8 cellular contexts compared by ENCODE assay signal in genomic region chr10:59362184-59362966, GRCh38. TPM values are rescaled to one million over a fixed set of nuclear protein-coding genes. Genes with fewer than 3 reads are reported as not detected.
DNase-seq lines count a peak whose midpoint lies in the region; ATAC-seq and TF ChIP-seq lines count a peak whose summit lies in the region.

FAM13C (minus strand) TSS chr10:59362549; CDS start chr10:59362460, 89 bp downstream.

- H3K9ac ChIP-seq in liver (ENCODE audit: low read depth in 1 of 2, low read length in 2 of 2) (peak within 1 kb of the TSS in 1 of 2 donors; percentile 79), stomach smooth muscle (ENCODE audit: low read length in 2 of 2) (peak within 1 kb of the TSS; percentile 55 to 72)

- H3K4me3 ChIP-seq in GM06990 (replicated peaks; ENCODE audit: low read depth, low read length) (peak within 1 kb of the TSS; percentile 14; the same call in 1 of the 2 replicates), SJCRH30 (peak within 1 kb of the TSS; percentile 66), liver (ENCODE audit: low read depth in 1 of 3, low read length in 3 of 3) (peak within 1 kb of the TSS; percentile 16 to 74 (median 62)), stomach smooth muscle (ENCODE audit: low read length in 2 of 2) (peak within 1 kb of the TSS; percentile 86 to 87)

- ATAC-seq in HG03571 (IDR thresholded peaks at IDR 0.05; ENCODE audit: unreplicated experiment) = no peak
- no peak for ATAC-seq in GM21515 (IDR thresholded peaks at IDR 0.05; ENCODE audit: unreplicated experiment)

- under 1% methylated on average over 42 of the region's 42 CpGs for WGBS in liver

- TF ChIP-seq RAD21 in liver (IDR thresholded peaks at IDR 0.05) = peak in 1 of 2 donors; percentile 51

- H3K9me3 ChIP-seq in SJCRH30 (replicated peaks) = no peaks in the 10 kb centered on the region
- no peaks in the 10 kb centered on the region for H3K9me3 ChIP-seq in liver (ENCODE audit: control insufficient read depth in 4 of 4, low read length in 3 of 4)
- H3K9me3 ChIP-seq in stomach smooth muscle (ENCODE audit: control insufficient read depth in 2 of 2, low read length in 2 of 2) = no peaks in the 10 kb centered on the region

- H3K4me1 ChIP-seq in SJCRH30 (peaks cover 10% of the 10 kb centered on the region; the same call in 1 of the 2 replicates), liver (ENCODE audit: control insufficient read depth in 4 of 4, insufficient read depth in 4 of 4, low read length in 3 of 4) (peaks cover 0 to 12% (median 10%) of the 10 kb centered on the region in 4 donors), stomach smooth muscle (ENCODE audit: control insufficient read depth, insufficient read depth, low read length) (peaks cover 27% of the 10 kb centered on the region)

- no peaks in the 10 kb centered on the region for H3K27me3 ChIP-seq in GM06990 (replicated peaks; ENCODE audit: control insufficient read depth, insufficient read depth, low read length)
- no peaks in the 10 kb centered on the region for H3K27me3 ChIP-seq in SJCRH30
- H3K27me3 ChIP-seq in liver (ENCODE audit: control insufficient read depth in 4 of 4, insufficient read depth in 4 of 4, low read length in 3 of 4) = no peaks in the 10 kb centered on the region
- H3K27me3 ChIP-seq in stomach smooth muscle (ENCODE audit: control insufficient read depth in 1 of 2, insufficient read depth in 2 of 2, low read length in 2 of 2) = no peaks in the 10 kb centered on the region

- DNase-seq in GM06990 (ENCODE audit: extremely low read depth, insufficient read length) (peak; percentile 9), HS-5 (ENCODE audit: low read depth) (peak; percentile 11), SJCRH30 (peak; percentile 66 to 69), ecto neural progenitor cell (ENCODE audit: low spot score) (peak; percentile 78)

- H3K27ac ChIP-seq in SJCRH30 (peak within 1 kb of the TSS; percentile 49), liver (ENCODE audit: low read depth in 1 of 2, low read length in 2 of 2) (peak within 1 kb of the TSS; percentile 69 to 84), stomach smooth muscle (ENCODE audit: low read length) (peak within 1 kb of the TSS; percentile 79)

- no peaks in the 10 kb centered on the region for H3K36me3 ChIP-seq in GM06990 (ENCODE audit: control insufficient read depth, insufficient read depth, low read length)
- no peaks in the 10 kb centered on the region for H3K36me3 ChIP-seq in SJCRH30
- H3K36me3 ChIP-seq in liver (ENCODE audit: control insufficient read depth in 4 of 4, insufficient read depth in 3 of 4, low read depth in 1 of 4, low read length in 3 of 4) = no peaks in the 10 kb centered on the region
- H3K36me3 ChIP-seq in stomach smooth muscle (ENCODE audit: control insufficient read depth in 2 of 2, insufficient read depth in 2 of 2, low read length in 2 of 2) = no peaks in the 10 kb centered on the region

- no peak for TF ChIP-seq CTCF in GM06990 (IDR thresholded peaks at IDR 0.05; ENCODE audit: insufficient read depth, low read length, poor library complexity, severe bottlenecking)
- TF ChIP-seq CTCF in liver (IDR thresholded peaks at IDR 0.05; ENCODE audit: low read depth, low read length, missing input control) = no peak

TF ChIP-seq in liver, 16 proteins besides CTCF, POLR2A, EP300 and RAD21:
- no peak for TF ChIP-seq FOXA2 (IDR thresholded peaks at IDR 0.05)
- TF ChIP-seq FOXA1 (IDR thresholded peaks at IDR 0.05) = no peak
- TF ChIP-seq YY1 (IDR thresholded peaks at IDR 0.05) = no peak
- peak; percentile 19 for TF ChIP-seq TAF1 (conservative IDR thresholded peaks at IDR 0.05)

RNA-seq across cellular contexts. Expression of gene FAM13C, which starts in this region (rescaled TPM):
- 0.91 and 1.1 TPM in 2 replicates for total RNA-seq in SJCRH30 (2014; rRNA removed; shearing (Covaris generic))
- 1 to 10 TPM; 2.1 to 2.2 TPM for total RNA-seq in liver
- 1 to 10 TPM in 1 of 2 donors, under 1 TPM in 1; 0.87 to 2.4 TPM for polyA plus RNA-seq in liver

Comparison
In these comparisons a context has a peak if more than half of its experiments do, and no peak if none do; other contexts are left out.
1. DNase-seq: peak in every context shown above with its lines; median percentile 78 in ecto neural progenitor cell; 68 in SJCRH30; 11 in HS-5; 9 in GM06990.
2. H3K4me3 ChIP-seq: peak in every context shown above with its lines; median percentile 86 in stomach smooth muscle; 66 in SJCRH30; 62 in liver; 14 in GM06990.